8 cellular contexts compared by ENCODE assay signal in the genomic region with DNA sequence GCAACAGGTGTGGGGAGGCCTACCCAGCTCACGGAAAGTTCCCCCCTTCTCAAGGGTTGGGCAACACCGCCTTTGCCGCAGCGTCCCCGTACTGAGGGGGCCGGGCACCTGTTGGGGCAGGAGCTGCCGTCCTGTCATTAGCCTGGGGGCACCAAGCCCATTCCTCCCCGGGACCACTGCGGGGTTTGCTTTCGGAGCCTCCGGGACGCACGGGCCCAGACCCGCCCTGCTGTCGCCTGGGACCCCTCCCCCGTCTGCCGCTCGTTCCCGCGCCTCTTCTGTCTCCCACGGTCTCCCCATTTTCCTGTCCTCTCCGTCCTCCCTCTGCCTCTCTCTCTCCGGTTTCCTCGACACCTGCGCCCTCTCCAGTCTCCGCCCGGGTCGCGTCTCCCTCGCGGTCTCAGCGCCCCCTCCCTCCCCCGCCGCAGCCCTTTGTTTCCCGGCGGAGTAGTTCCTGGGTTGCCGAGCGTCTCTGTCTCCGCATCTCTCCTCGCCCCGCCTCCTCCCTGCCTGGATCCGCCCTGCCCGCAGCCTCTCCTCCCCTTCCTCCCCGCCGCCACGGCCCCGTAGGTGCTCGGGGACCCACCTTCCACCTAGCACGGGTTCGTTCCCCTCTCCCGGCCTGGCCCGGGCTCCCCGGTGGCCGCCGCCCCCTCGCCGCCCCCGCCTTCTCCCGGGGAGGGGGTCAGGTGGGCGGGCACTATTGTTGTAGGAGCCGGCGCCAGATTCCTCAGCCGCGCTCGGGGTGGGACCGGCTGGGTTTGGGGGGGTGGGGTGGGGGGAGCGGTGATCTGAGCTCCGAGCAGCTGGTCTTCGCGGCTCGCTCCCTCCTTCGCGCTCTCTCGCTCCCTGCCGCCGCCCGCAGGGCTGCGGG. TPM values are rescaled to one million over a fixed set of nuclear protein-coding genes. Genes with fewer than 3 reads are reported as not detected.
A peak's percentile ranks its signal among the peaks of the same experiment; 100 is the strongest.
DNase-seq lines count a peak whose midpoint lies in the region; ATAC-seq, FAIRE-seq and TF ChIP-seq lines count a peak whose summit lies in the region.

Gene CACNB3, plus strand, starts transcription at position 540 of the 874 bp plus-strand sequence. CDS start 434 bp downstream, outside the sequence.

- H3K9me3 ChIP-seq in ES-I3 (ENCODE audit: control insufficient read depth, insufficient read depth, low read length) = no peaks in the 10 kb centered on the region
- no peaks in the 10 kb centered on the region for H3K9me3 ChIP-seq in SJCRH30 (replicated peaks)
- no peaks in the 10 kb centered on the region for H3K9me3 ChIP-seq in pancreas
- H3K9me3 ChIP-seq in thyroid gland = no peaks in the 10 kb centered on the region

- DNase-seq in HuH-7.5 (ENCODE audit: low spot score) (peak; percentile 75), SJCRH30 (peak; percentile 73), head of caudate nucleus (peak; percentile 36 to 92 (median 76)), pancreas (peak; percentile 48 to 85 (median 73)), thyroid gland (peak; percentile 69 to 70)
- DNase-seq in activated naive CD4-positive, alpha-beta T cell treated with anti-CD3 and anti-CD28 coated beads for 36 hours = peak; percentile 88

- peak within 1 kb of the TSS; percentile 84 for H3K4me3 Mint-ChIP-seq in activated naive CD4-positive, alpha-beta T cell treated with anti-CD3 and anti-CD28 coated beads for 36 hours

- no peak for FAIRE-seq in pancreas (lab: Jason Lieb, UNC)

- H3K9ac ChIP-seq in ES-I3 (ENCODE audit: low read depth, low read length) = peak within 1 kb of the TSS; percentile 61

- H3K9me3 Mint-ChIP-seq in activated naive CD4-positive, alpha-beta T cell treated with anti-CD3 and anti-CD28 coated beads for 36 hours = no peaks in the 10 kb centered on the region

- no peaks in the 10 kb centered on the region for H3K36me3 Mint-ChIP-seq in activated naive CD4-positive, alpha-beta T cell treated with anti-CD3 and anti-CD28 coated beads for 36 hours (ENCODE audit: low read depth)

- H3K4me3 ChIP-seq in SJCRH30 (peak within 1 kb of the TSS; percentile 66), pancreas (peak within 1 kb of the TSS; percentile 40 to 72 (median 56)), thyroid gland (replicated peaks in 1 of 3) (peak within 1 kb of the TSS; percentile 22 to 67 (median 66))

- H3K27me3 Mint-ChIP-seq in activated naive CD4-positive, alpha-beta T cell treated with anti-CD3 and anti-CD28 coated beads for 36 hours (ENCODE audit: low read depth) = peaks cover 15% of the 10 kb centered on the region

- peak; percentile 12 to 35 (median 30) for ATAC-seq in pancreas
- ATAC-seq in GM21526 (IDR thresholded peaks at IDR 0.05; ENCODE audit: low FRiP score, unreplicated experiment) = no peak

- H3K27me3 ChIP-seq in SJCRH30 (no peaks in the 10 kb centered on the region; the same call in 1 of the 2 replicates), pancreas (no peaks in the 10 kb centered on the region), thyroid gland (no peaks in the 10 kb centered on the region)

- CTCF ChIA-PET in activated naive CD4-positive, alpha-beta T cell treated with anti-CD3 and anti-CD28 coated beads for 36 hours (lab: Charles Lee) = interaction anchor here (0.8 to 1.9 kb wide), 3 partner anchors 16 to 68 kb away, joined by 3 to 5 read pairs (median 4); partner anchors contain the start of gene DDX23

- no peak for TF ChIP-seq CTCF in pancreas (IDR thresholded peaks at IDR 0.05)
- no peak for TF ChIP-seq CTCF in thyroid gland (IDR thresholded peaks at IDR 0.05)

- H3K4me1 ChIP-seq in ES-I3 (ENCODE audit: insufficient read depth, low read length) (peaks cover 18% of the 10 kb centered on the region; the same call in 1 of the 2 replicates), SJCRH30 (peaks cover 4% of the 10 kb centered on the region; the same call in 1 of the 2 replicates), pancreas (peaks cover 0 to 8% (median 8%) of the 10 kb centered on the region in 3 donors), thyroid gland (peaks cover 24 to 36% of the 10 kb centered on the region in 2 donors)

- peak in 1 of 2 donors; percentile 15 for TF ChIP-seq POLR2A in thyroid gland (IDR thresholded peaks at IDR 0.05)

- H3K27ac ChIP-seq in SJCRH30 (no peak within 1 kb of the TSS), pancreas (no peak within 1 kb of the TSS), thyroid gland (no peak within 1 kb of the TSS)

- H3K27ac Mint-ChIP-seq in activated naive CD4-positive, alpha-beta T cell treated with anti-CD3 and anti-CD28 coated beads for 36 hours = no peak within 1 kb of the TSS

- H3K4me1 Mint-ChIP-seq in activated naive CD4-positive, alpha-beta T cell treated with anti-CD3 and anti-CD28 coated beads for 36 hours (ENCODE audit: low read depth) = peaks cover 26% of the 10 kb centered on the region

- WGBS in pancreas, 2 donors = 1% methylated on average over 60 to 78 of the region's 78 CpGs
- 1 to 3% methylated on average over 39 to 44 of the region's 78 CpGs for WGBS in thyroid gland, 2 donors

- intact Hi-C loops in activated naive CD4-positive, alpha-beta T cell treated with anti-CD3 and anti-CD28 coated beads for 36 hours (cut with micrococcal nuclease) = loop anchor here (1.0 to 2.0 kb wide), 3 partner anchors 34 to 159 kb away; partner anchors contain the start of gene DDX23
- intact Hi-C loops in head of caudate nucleus (cut with DNase I) = no loop called here
- intact Hi-C loops in pancreas (cut with DNase I) = no loop called here
- intact Hi-C loops in thyroid gland (cut with DNase I) = no loop called here

- H3K36me3 ChIP-seq in ES-I3 (ENCODE audit: insufficient read depth, low read length) (no peaks in the 10 kb centered on the region), SJCRH30 (no peaks in the 10 kb centered on the region), pancreas (no peaks in the 10 kb centered on the region), thyroid gland (no peaks in the 10 kb centered on the region)

RNA-seq across cellular contexts. Expression of gene CACNB3, which starts in this region (rescaled TPM):
- total RNA-seq in SJCRH30 (2014; rRNA removed; shearing (Covaris generic)) = 9.7 and 11.9 TPM in 2 replicates
- total RNA-seq in activated naive CD4-positive, alpha-beta T cell treated with anti-CD3 and anti-CD28 coated beads for 36 hours = 10 to 100 TPM in 1 of 2 experiments, 1 to 10 TPM in 1; 9.5 to 10.0 TPM
- total RNA-seq in pancreas (10 to 100 TPM in 1 of 6 donors, 1 to 10 TPM in 5; 1.3 to 16.3 (median 4.3) TPM), thyroid gland (10 to 100 TPM in 3 of 4 donors, 1 to 10 TPM in 1; 7.1 to 16.4 (median 13.1) TPM)
- polyA plus RNA-seq in pancreas = 1 to 10 TPM; 6.5 to 8.9 TPM
